In the genomic region with DNA sequence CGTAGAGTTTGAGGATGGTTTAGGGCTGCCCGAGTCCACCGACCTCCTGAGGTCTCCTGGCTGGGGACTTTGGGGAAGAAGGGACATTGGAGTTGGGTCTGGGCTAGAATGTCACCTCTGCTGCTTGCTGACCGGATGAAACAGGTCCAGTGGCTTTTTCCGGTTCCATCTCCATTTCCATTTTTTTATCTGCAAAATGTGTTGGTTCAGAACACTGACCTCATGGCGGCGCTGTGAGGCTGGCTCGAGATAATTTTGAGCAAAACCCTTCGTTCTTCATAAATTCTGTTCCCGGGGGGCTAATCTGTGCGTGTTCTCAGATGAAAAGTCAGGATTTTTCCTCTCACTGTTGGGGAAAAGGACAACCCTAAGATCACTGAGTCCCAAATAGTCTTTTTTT, we compare ENCODE assay signal across 14 cellular contexts. TPM values are rescaled to one million over a fixed set of nuclear protein-coding genes. Genes with fewer than 3 reads are reported as not detected.
A peak's percentile ranks its signal among the peaks of the same experiment; 100 is the strongest.
DNase-seq lines count a peak whose midpoint lies in the region; ATAC-seq lines count a peak whose summit lies in the region.
"Had no signal": no experiment of that assay in that cellular context is flagged by ENCODE, and none has a peak within 500 bp of the region (broad histone marks: within the 10 kb centered on the region; RNA-seq: fewer than 3 reads in every experiment).

No MANE protein-coding gene starts in this region.

- no peak overlapping the region for H3K23ac ChIP-seq in trophoblast cell (ENCODE audit: low read length)

- H3K4me1 ChIP-seq in Karpas-422 (ENCODE audit: low read length) (no peaks in the 10 kb centered on the region), trophoblast cell (ENCODE audit: control insufficient read depth in 1 of 2, insufficient read depth in 2 of 2, low read length in 2 of 2) (peaks cover 27 to 29% of the 10 kb centered on the region in 2 experiments)
- H3K4me1 ChIP-seq: vagina had no signal

- no peaks in the 10 kb centered on the region for H3K9me3 ChIP-seq in Karpas-422 (ENCODE audit: low read length)
- peaks cover 4% of the 10 kb centered on the region for H3K9me3 ChIP-seq in trophoblast cell (ENCODE audit: insufficient read depth, low read depth, low read length)
- H3K9me3 ChIP-seq: BLaER1, vagina had no signal

- ATAC-seq in HG03354 (IDR thresholded peaks at IDR 0.05; ENCODE audit: poor library complexity, severe bottlenecking, unreplicated experiment) = no peak
- ATAC-seq: effector memory CD8-positive, alpha-beta T cell had no signal

- H3K14ac ChIP-seq in trophoblast cell (ENCODE audit: low read length) = no peak overlapping the region

- no peaks in the 10 kb centered on the region for H3K36me3 ChIP-seq in Karpas-422 (ENCODE audit: insufficient read depth, low read length)
- no peaks in the 10 kb centered on the region for H3K36me3 ChIP-seq in trophoblast cell (ENCODE audit: control insufficient read depth in 1 of 2, insufficient read depth in 2 of 2, low read length in 2 of 2)
- H3K36me3 ChIP-seq: BLaER1, vagina had no signal

- WGBS in trophoblast cell (ENCODE audit: extremely low coverage, insufficient coverage, insufficient read length) = no CpG with 5 or more reads among the region's 11 CpGs

- H2AFZ ChIP-seq in Karpas-422 (ENCODE audit: low read length) (no peak overlapping the region), trophoblast cell (ENCODE audit: insufficient read depth, low read length, poor library complexity) (no peak overlapping the region)

- H3K9ac ChIP-seq in Karpas-422 (ENCODE audit: low read length) (no peak overlapping the region), trophoblast cell (ENCODE audit: low read length) (no peak overlapping the region)
- H3K9ac ChIP-seq: BLaER1 had no signal

- no peak overlapping the region for H2BK5ac ChIP-seq in trophoblast cell (ENCODE audit: low read depth, low read length, poor library complexity)

- H3K27ac ChIP-seq in Karpas-422 (ENCODE audit: low read length) (no peak overlapping the region), trophoblast cell (ENCODE audit: low read depth, low read length) (no peak overlapping the region)
- H3K27ac ChIP-seq: BLaER1, vagina had no signal

- no peak overlapping the region for H3K27ac Mint-ChIP-seq in activated CD4-positive, alpha-beta memory T cell treated with anti-CD3 and anti-CD28 coated beads for 36 hours
- H3K27ac Mint-ChIP-seq in activated CD4-positive, alpha-beta memory T cell treated with anti-CD3 and anti-CD28 coated beads, Interleukin-2, amount 10 ng/mL, durations not matched to agents 7 days and 5 days = no peak overlapping the region
- H3K27ac Mint-ChIP-seq: activated naive CD8-positive, alpha-beta T cell; effector memory CD8-positive, alpha-beta T cell had no signal

- peaks cover 2% of the 10 kb centered on the region for H3K4me1 Mint-ChIP-seq in activated CD4-positive, alpha-beta memory T cell treated with anti-CD3 and anti-CD28 coated beads for 36 hours (ENCODE audit: low read depth)
- H3K4me1 Mint-ChIP-seq in activated CD4-positive, alpha-beta memory T cell treated with anti-CD3 and anti-CD28 coated beads, Interleukin-2, amount 10 ng/mL, durations not matched to agents 7 days and 5 days = peaks cover 2% of the 10 kb centered on the region

- CTCF ChIA-PET in activated CD4-positive, alpha-beta memory T cell treated with anti-CD3 and anti-CD28 coated beads for 36 hours (lab: Charles Lee) = no interaction called here
- CTCF ChIA-PET in activated CD4-positive, alpha-beta memory T cell treated with anti-CD3 and anti-CD28 coated beads, Interleukin-2, amount 10 ng/mL, durations not matched to agents 7 days and 5 days (lab: Charles Lee) = interaction anchor here (1.2 kb wide), 1 partner anchor 44 kb away, joined by 3 read pairs; no protein-coding TSS in a partner anchor

- no peaks in the 10 kb centered on the region for H3K36me3 Mint-ChIP-seq in activated CD4-positive, alpha-beta memory T cell treated with anti-CD3 and anti-CD28 coated beads for 36 hours
- no peaks in the 10 kb centered on the region for H3K36me3 Mint-ChIP-seq in activated CD4-positive, alpha-beta memory T cell treated with anti-CD3 and anti-CD28 coated beads, Interleukin-2, amount 10 ng/mL, durations not matched to agents 7 days and 5 days (ENCODE audit: low read depth)
- H3K36me3 Mint-ChIP-seq: activated naive CD8-positive, alpha-beta T cell had no signal

- H3K27me3 Mint-ChIP-seq in activated CD4-positive, alpha-beta memory T cell treated with anti-CD3 and anti-CD28 coated beads for 36 hours = peaks cover 11% of the 10 kb centered on the region
- peaks cover 5% of the 10 kb centered on the region for H3K27me3 Mint-ChIP-seq in activated CD4-positive, alpha-beta memory T cell treated with anti-CD3 and anti-CD28 coated beads, Interleukin-2, amount 10 ng/mL, durations not matched to agents 7 days and 5 days

- no peaks in the 10 kb centered on the region for H3K9me3 Mint-ChIP-seq in activated CD4-positive, alpha-beta memory T cell treated with anti-CD3 and anti-CD28 coated beads for 36 hours
- no peaks in the 10 kb centered on the region for H3K9me3 Mint-ChIP-seq in activated CD4-positive, alpha-beta memory T cell treated with anti-CD3 and anti-CD28 coated beads, Interleukin-2, amount 10 ng/mL, durations not matched to agents 7 days and 5 days
- H3K9me3 Mint-ChIP-seq: effector memory CD8-positive, alpha-beta T cell had no signal

- no peak overlapping the region for H3K4ac ChIP-seq in trophoblast cell (ENCODE audit: low read depth, low read length)

- H4K8ac ChIP-seq in trophoblast cell (ENCODE audit: low read depth, low read length) = no peak overlapping the region

- POLR2A ChIA-PET in activated CD4-positive, alpha-beta memory T cell treated with anti-CD3 and anti-CD28 coated beads for 36 hours (lab: Charles Lee) = no interaction called here
- POLR2A ChIA-PET in activated CD4-positive, alpha-beta memory T cell treated with anti-CD3 and anti-CD28 coated beads, Interleukin-2, amount 10 ng/mL, durations not matched to agents 7 days and 5 days (lab: Charles Lee) = no interaction called here

- no peak overlapping the region for H3K4me3 Mint-ChIP-seq in activated CD4-positive, alpha-beta memory T cell treated with anti-CD3 and anti-CD28 coated beads for 36 hours
- no peak overlapping the region for H3K4me3 Mint-ChIP-seq in activated CD4-positive, alpha-beta memory T cell treated with anti-CD3 and anti-CD28 coated beads, Interleukin-2, amount 10 ng/mL, durations not matched to agents 7 days and 5 days
- H3K4me3 Mint-ChIP-seq: activated naive CD8-positive, alpha-beta T cell; effector memory CD8-positive, alpha-beta T cell had no signal

- no peak overlapping the region for H4K12ac ChIP-seq in trophoblast cell (ENCODE audit: low read depth, low read length)

- H3K4me2 ChIP-seq in Karpas-422 (ENCODE audit: low read depth, low read length, poor library complexity, severe bottlenecking) (no peak overlapping the region), trophoblast cell (ENCODE audit: low read length) (no peak overlapping the region)
- H3K4me2 ChIP-seq: BLaER1 had no signal

- no peak overlapping the region for H3K18ac ChIP-seq in trophoblast cell (ENCODE audit: low read length)

- no peak overlapping the region for H3K4me3 ChIP-seq in Karpas-422 (ENCODE audit: low read length)
- no peak overlapping the region for H3K4me3 ChIP-seq in trophoblast cell (ENCODE audit: low read depth, low read length)
- H3K4me3 ChIP-seq: BLaER1, vagina had no signal

- no peak overlapping the region for H2BK12ac ChIP-seq in trophoblast cell (ENCODE audit: low read length)

- H3K27me3 ChIP-seq in Karpas-422 (ENCODE audit: low read length) (no peaks in the 10 kb centered on the region), trophoblast cell (ENCODE audit: insufficient read depth, low read length) (no peaks in the 10 kb centered on the region)
- H3K27me3 ChIP-seq: BLaER1, vagina had no signal

- DNase-seq in activated CD4-positive, alpha-beta memory T cell treated with anti-CD3 and anti-CD28 coated beads for 36 hours = peak; percentile 11
- no peak for DNase-seq in activated CD4-positive, alpha-beta memory T cell treated with anti-CD3 and anti-CD28 coated beads, Interleukin-2, amount 10 ng/mL, durations not matched to agents 7 days and 5 days
- DNase-seq in Karpas-422 (peak; percentile 55), dermis blood vessel endothelial cell (peak; percentile 28), trophoblast cell (peak; percentile 18 to 67), NCI-H510A (lab: John Stamatoyannopoulos, UW) (no peak), NCI-H2171 treated with DMSO at 0.1 percent for 48 hours (lab: John Stamatoyannopoulos, UW) (no peak)
- DNase-seq: effector memory CD8-positive, alpha-beta T cell; NCI-H1105 had no signal

- no peaks in the 10 kb centered on the region for H3K9me2 ChIP-seq in Karpas-422 (replicated peaks; ENCODE audit: insufficient read depth, low read length)

- H3K79me2 ChIP-seq in Karpas-422 (ENCODE audit: low read length) (no peaks in the 10 kb centered on the region), trophoblast cell (ENCODE audit: control insufficient read depth, insufficient read depth, low read length, poor library complexity) (no peaks in the 10 kb centered on the region)

- no peaks in the 10 kb centered on the region for H4K20me1 ChIP-seq in Karpas-422 (ENCODE audit: insufficient read depth, low read depth, low read length)
- H4K20me1 ChIP-seq: BLaER1 had no signal

- no peak overlapping the region for H2BK120ac ChIP-seq in trophoblast cell (ENCODE audit: insufficient read depth, low read length, poor library complexity)

- H3K79me1 ChIP-seq in trophoblast cell (ENCODE audit: low read length) = peaks cover 12% of the 10 kb centered on the region

- H4K91ac ChIP-seq in trophoblast cell (ENCODE audit: low read depth, low read length) = no peak overlapping the region

- no peak overlapping the region for H2AK5ac ChIP-seq in trophoblast cell (ENCODE audit: low read length)

- intact Hi-C loops in activated CD4-positive, alpha-beta memory T cell treated with anti-CD3 and anti-CD28 coated beads for 36 hours (cut with micrococcal nuclease) = loop anchor here (10.0 kb wide), 1 partner anchor 83 kb away; no protein-coding TSS in a partner anchor

RNA-seq across cellular contexts. Expression of a gene that starts 11.7 kb away (rescaled TPM):
- total RNA-seq in activated CD4-positive, alpha-beta memory T cell treated with anti-CD3 and anti-CD28 coated beads for 36 hours = not detected
- not detected for total RNA-seq in activated CD4-positive, alpha-beta memory T cell treated with anti-CD3 and anti-CD28 coated beads, Interleukin-2, amount 10 ng/mL, durations not matched to agents 7 days and 5 days
- not detected in 2 replicates for total RNA-seq in Karpas-422 (2014; rRNA removed; shearing (Covaris generic); ENCODE audit: low replicate concordance)
- 0.14 and 0.34 TPM in 2 replicates for total RNA-seq in dermis blood vessel endothelial cell
- polyA plus RNA-seq in trophoblast cell (2013) = 0.08 and 0.28 TPM in 2 replicates
- total RNA-seq: pulmonary artery endothelial cell, vagina had no signal

Comparison
In these comparisons a context has a peak if more than half of its experiments do, and no peak if none do; other contexts are left out.
1. DNase-seq: peak in activated CD4-positive, alpha-beta memory T cell treated with anti-CD3 and anti-CD28 coated beads for 36 hours (single experiment), Karpas-422 (single experiment), dermis blood vessel endothelial cell (single experiment) and trophoblast cell (2 of 2); none in activated CD4-positive, alpha-beta memory T cell treated with anti-CD3 and anti-CD28 coated beads, Interleukin-2, amount 10 ng/mL, durations not matched to agents 7 days and 5 days (single experiment), NCI-H510A (single experiment) and NCI-H2171 treated with DMSO at 0.1 percent for 48 hours (single experiment).